21 cellular contexts compared by ENCODE assay signal in the genomic region with DNA sequence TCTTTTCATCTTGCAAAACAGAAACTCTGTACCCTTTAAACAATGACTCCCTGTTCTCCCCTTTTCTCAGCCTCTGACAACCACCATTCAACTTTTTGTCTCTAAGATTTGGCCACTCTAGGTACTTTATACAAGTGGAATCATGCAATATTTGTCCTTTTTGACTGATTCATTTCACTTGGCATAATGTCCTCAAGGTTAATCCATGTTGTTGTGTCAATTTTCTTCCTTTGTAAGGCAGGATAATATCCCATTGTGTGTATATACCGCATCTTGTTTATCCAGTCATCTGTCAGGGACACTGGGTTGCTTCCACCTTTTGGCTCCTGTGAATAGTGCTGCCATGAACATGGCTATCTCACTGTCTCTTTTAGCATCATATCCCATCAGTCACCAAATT. TPM values are rescaled to one million over a fixed set of nuclear protein-coding genes. Genes with fewer than 3 reads are reported as not detected.
A peak's percentile ranks its signal among the peaks of the same experiment; 100 is the strongest.
DNase-seq lines count a peak whose midpoint lies in the region; ATAC-seq, FAIRE-seq and TF ChIP-seq lines count a peak whose summit lies in the region.
"Had no signal": no experiment of that assay in that cellular context is flagged by ENCODE, and none has a peak within 500 bp of the region (broad histone marks: within the 10 kb centered on the region; RNA-seq: fewer than 3 reads in every experiment).

No MANE protein-coding gene starts in this region.

- H3K4me3 ChIP-seq in left ventricle myocardium inferior: no peak overlapping the region
- no peak overlapping the region for H3K4me3 ChIP-seq in testis
- no peak overlapping the region for H3K4me3 ChIP-seq in small intestine (ENCODE audit: low read depth in 1 of 2, low read length in 2 of 2)
- H3K4me3 ChIP-seq: BLaER1, GM12878, GM23338 had no signal

- peak overlapping the region; percentile 9 for H3K27ac Mint-ChIP-seq in endothelial cell (ENCODE audit: unreplicated experiment)
- H3K27ac Mint-ChIP-seq in neural crest cell (ENCODE audit: unreplicated experiment): peak overlapping the region; percentile 69
- H3K27ac Mint-ChIP-seq: CD14-positive monocyte had no signal

- H3K4me3 Mint-ChIP-seq in endothelial cell (ENCODE audit: unreplicated experiment): no peak overlapping the region
- H3K4me3 Mint-ChIP-seq in neural crest cell: peak overlapping the region; percentile 20
- H3K4me3 Mint-ChIP-seq: CD14-positive monocyte; CD4-positive, alpha-beta memory T cell; GM23338 had no signal

- DNase-seq in left ventricle myocardium inferior (no peak), cardiac septum (ENCODE audit: low spot score) (no peak), endothelial cell (ENCODE audit: low spot score) (no peak), neural crest cell (ENCODE audit: low read depth, low spot score) (no peak), testis (no peak), NCI-H226 (no peak), small intestine (no peak)
- DNase-seq: 8988T; Calu3; CD4-positive, alpha-beta memory T cell; DMS 273 treated with DMSO at 0.1 percent for 48 hours; DMS53; DND-41; EL; HCEC 1CT had no signal

- H3K4me1 Mint-ChIP-seq in endothelial cell (ENCODE audit: unreplicated experiment): peaks cover 43% of the 10 kb centered on the region
- peaks cover 56% of the 10 kb centered on the region for H3K4me1 Mint-ChIP-seq in neural crest cell
- H3K4me1 Mint-ChIP-seq: CD14-positive monocyte had no signal

- 67 to 73% methylated on average over 1 of the region's 1 CpG for WGBS in testis, 2 donors
- WGBS in small intestine, 3 donors: 85 to 100% (median 94%) methylated on average over 1 of the region's 1 CpG

- H3K27me3 ChIP-seq in left ventricle myocardium inferior (ENCODE audit: low read depth): no peaks in the 10 kb centered on the region
- no peaks in the 10 kb centered on the region for H3K27me3 ChIP-seq in testis
- H3K27me3 ChIP-seq in small intestine (ENCODE audit: control insufficient read depth in 2 of 2, insufficient read depth in 2 of 2, low read length in 2 of 2): no peaks in the 10 kb centered on the region
- H3K27me3 ChIP-seq: BLaER1 had no signal

- H3K27me3 Mint-ChIP-seq in endothelial cell (ENCODE audit: unreplicated experiment): peaks cover 8% of the 10 kb centered on the region
- H3K27me3 Mint-ChIP-seq in neural crest cell (ENCODE audit: low read depth): no peaks in the 10 kb centered on the region
- H3K27me3 Mint-ChIP-seq: CD4-positive, alpha-beta memory T cell had no signal

- no peaks in the 10 kb centered on the region for H3K36me3 ChIP-seq in left ventricle myocardium inferior
- H3K36me3 ChIP-seq in testis (ENCODE audit: low read depth, missing control alignments): no peaks in the 10 kb centered on the region
- H3K36me3 ChIP-seq in small intestine (ENCODE audit: control insufficient read depth in 2 of 2, insufficient read depth in 2 of 2, low read length in 2 of 2): no peaks in the 10 kb centered on the region

- no peak for ATAC-seq in GM21786 (IDR thresholded peaks at IDR 0.05; ENCODE audit: unreplicated experiment)
- ATAC-seq: GM12878, GM23338 had no signal

- TF ChIP-seq CTCF in left ventricle myocardium inferior (IDR thresholded peaks at IDR 0.05; ENCODE audit: borderline replicate concordance) (no peak), endothelial cell (IDR thresholded peaks at IDR 0.05; ENCODE audit: unreplicated experiment) (no peak), neural crest cell (conservative IDR thresholded peaks at IDR 0.05) (no peak), testis (IDR thresholded peaks at IDR 0.05) (no peak)

- peaks cover 98% of the 10 kb centered on the region for H3K4me1 ChIP-seq in left ventricle myocardium inferior
- peaks cover 36% of the 10 kb centered on the region for H3K4me1 ChIP-seq in testis
- H3K4me1 ChIP-seq in small intestine (ENCODE audit: control insufficient read depth in 2 of 2, insufficient read depth in 1 of 2, low read depth in 1 of 2, low read length in 1 of 2): no peaks in the 10 kb centered on the region

- H3K9me3 ChIP-seq in left ventricle myocardium inferior (replicated peaks) (no peaks in the 10 kb centered on the region), testis (no peaks in the 10 kb centered on the region), small intestine (ENCODE audit: control insufficient read depth, low read depth) (no peaks in the 10 kb centered on the region)
- H3K9me3 ChIP-seq: BLaER1 had no signal

- H3K9me3 Mint-ChIP-seq in endothelial cell (ENCODE audit: unreplicated experiment) (no peaks in the 10 kb centered on the region), neural crest cell (no peaks in the 10 kb centered on the region)
- H3K9me3 Mint-ChIP-seq: CD14-positive monocyte; CD4-positive, alpha-beta memory T cell; GM23338 had no signal

- FAIRE-seq in small intestine (lab: Jason Lieb, UNC): no peak
- FAIRE-seq: GM12878, H54 had no signal

- H3K36me3 Mint-ChIP-seq in endothelial cell (ENCODE audit: low read depth, unreplicated experiment) (peaks cover 16% of the 10 kb centered on the region), neural crest cell (ENCODE audit: low read depth) (no peaks in the 10 kb centered on the region)
- H3K36me3 Mint-ChIP-seq: CD14-positive monocyte had no signal

- intact Hi-C loops in left ventricle myocardium inferior (cut with micrococcal nuclease): no loop called here
- intact Hi-C loops in cardiac septum (cut with DNase I): no loop called here
- intact Hi-C loops in testis (cut with DNase I; ENCODE audit: low total_unique reads): no loop called here

- H3K27ac ChIP-seq in left ventricle myocardium inferior (replicated peaks): peak overlapping the region; percentile 77
- peak overlapping the region; percentile 46 to 49 for H3K27ac ChIP-seq in testis
- no peak overlapping the region for H3K27ac ChIP-seq in small intestine (ENCODE audit: low read depth in 1 of 2, low read length in 1 of 2)
- H3K27ac ChIP-seq: BLaER1 had no signal

- no peak for TF ChIP-seq POLR2A in testis (IDR thresholded peaks at IDR 0.05)

RNA-seq across cellular contexts. Expression of a gene that starts 10.3 kb away (rescaled TPM):
- 162 TPM for total RNA-seq in left ventricle myocardium inferior
- total RNA-seq in cardiac septum: 128 TPM
- 18.9 TPM for total RNA-seq in endothelial cell (ENCODE audit: unreplicated experiment)
- 25.2 and 26.7 TPM in 2 replicates for total RNA-seq in neural crest cell
- total RNA-seq in testis: 10 to 100 TPM; 42.0 to 50.3 TPM
- polyA plus RNA-seq in testis (ENCODE audit: insufficient read depth, low read depth, low replicate concordance): 17.6 TPM
- polyA plus RNA-seq in small intestine: 1 to 10 TPM in 1 of 3 donors, under 1 TPM in 2; 0.22 to 2.9 (median 0.81) TPM

RNA-seq across cellular contexts. Expression of a gene that starts 58.5 kb away (rescaled TPM):
- total RNA-seq in left ventricle myocardium inferior: 365 TPM
- total RNA-seq in cardiac septum: 258 TPM
- 83.9 TPM for total RNA-seq in endothelial cell (ENCODE audit: unreplicated experiment)
- 72.4 and 74.3 TPM in 2 replicates for total RNA-seq in neural crest cell
- total RNA-seq in testis: 10 to 100 TPM; 70.4 to 88.1 TPM
- 138 TPM for polyA plus RNA-seq in testis (ENCODE audit: insufficient read depth, low read depth, low replicate concordance)
- polyA plus RNA-seq in small intestine: 100 to 1,000 TPM; 124 to 184 (median 168) TPM

RNA-seq across cellular contexts. Expression of a gene that starts 58.7 kb away (rescaled TPM):
- 45.1 TPM for total RNA-seq in left ventricle myocardium inferior
- 47.5 TPM for total RNA-seq in cardiac septum
- 39.0 TPM for total RNA-seq in endothelial cell (ENCODE audit: unreplicated experiment)
- total RNA-seq in neural crest cell: 57.3 and 59.6 TPM in 2 replicates
- total RNA-seq in testis: 10 to 100 TPM; 30.0 to 36.1 TPM
- 88.6 TPM for polyA plus RNA-seq in testis (ENCODE audit: insufficient read depth, low read depth, low replicate concordance)
- polyA plus RNA-seq in small intestine: 10 to 100 TPM; 48.4 to 56.0 (median 51.9) TPM

Comparison
In these comparisons a context has a peak if more than half of its experiments do, and no peak if none do; other contexts are left out.
1. H3K27ac ChIP-seq: peak in left ventricle myocardium inferior (single experiment) and testis (2 of 2); none in small intestine (0 of 2).